2 cellular contexts compared by ENCODE assay signal in the genomic region with DNA sequence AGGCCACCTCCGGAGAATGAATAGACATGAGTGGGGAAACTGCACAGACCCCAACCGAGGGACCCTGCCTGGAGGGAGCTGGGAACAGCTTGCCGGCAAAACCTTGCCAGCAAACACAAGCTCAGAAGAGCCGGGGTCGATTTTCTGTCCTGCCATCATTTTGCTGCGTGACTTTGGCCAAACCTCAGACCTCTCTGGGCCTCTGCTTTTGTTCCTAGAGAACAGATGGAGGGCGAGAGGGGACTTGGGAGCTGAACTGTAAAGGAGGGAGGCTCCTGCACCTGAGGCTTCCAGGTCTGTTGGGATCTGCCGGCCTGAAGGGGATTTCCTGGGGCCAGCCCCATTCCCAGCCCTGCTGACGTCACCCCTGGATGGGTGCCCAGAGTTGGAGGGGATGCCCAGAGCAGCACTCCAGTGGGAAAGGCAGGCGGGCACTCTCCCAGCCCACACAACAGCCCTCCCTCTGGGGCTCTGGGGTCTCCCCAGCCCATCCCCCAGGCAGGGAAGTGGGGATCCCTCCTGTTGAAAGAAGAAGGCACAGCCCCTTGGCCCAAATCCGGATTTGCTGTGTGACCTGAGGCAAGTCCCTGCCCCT.
TF ChIP-seq lines count a peak whose summit lies in the region.

No MANE protein-coding gene starts in this region.

TF ChIP-seq in HCT116, 20 proteins besides CTCF, POLR2A, EP300 and RAD21 (continued from another document):
- TF ChIP-seq, protein P1, sequence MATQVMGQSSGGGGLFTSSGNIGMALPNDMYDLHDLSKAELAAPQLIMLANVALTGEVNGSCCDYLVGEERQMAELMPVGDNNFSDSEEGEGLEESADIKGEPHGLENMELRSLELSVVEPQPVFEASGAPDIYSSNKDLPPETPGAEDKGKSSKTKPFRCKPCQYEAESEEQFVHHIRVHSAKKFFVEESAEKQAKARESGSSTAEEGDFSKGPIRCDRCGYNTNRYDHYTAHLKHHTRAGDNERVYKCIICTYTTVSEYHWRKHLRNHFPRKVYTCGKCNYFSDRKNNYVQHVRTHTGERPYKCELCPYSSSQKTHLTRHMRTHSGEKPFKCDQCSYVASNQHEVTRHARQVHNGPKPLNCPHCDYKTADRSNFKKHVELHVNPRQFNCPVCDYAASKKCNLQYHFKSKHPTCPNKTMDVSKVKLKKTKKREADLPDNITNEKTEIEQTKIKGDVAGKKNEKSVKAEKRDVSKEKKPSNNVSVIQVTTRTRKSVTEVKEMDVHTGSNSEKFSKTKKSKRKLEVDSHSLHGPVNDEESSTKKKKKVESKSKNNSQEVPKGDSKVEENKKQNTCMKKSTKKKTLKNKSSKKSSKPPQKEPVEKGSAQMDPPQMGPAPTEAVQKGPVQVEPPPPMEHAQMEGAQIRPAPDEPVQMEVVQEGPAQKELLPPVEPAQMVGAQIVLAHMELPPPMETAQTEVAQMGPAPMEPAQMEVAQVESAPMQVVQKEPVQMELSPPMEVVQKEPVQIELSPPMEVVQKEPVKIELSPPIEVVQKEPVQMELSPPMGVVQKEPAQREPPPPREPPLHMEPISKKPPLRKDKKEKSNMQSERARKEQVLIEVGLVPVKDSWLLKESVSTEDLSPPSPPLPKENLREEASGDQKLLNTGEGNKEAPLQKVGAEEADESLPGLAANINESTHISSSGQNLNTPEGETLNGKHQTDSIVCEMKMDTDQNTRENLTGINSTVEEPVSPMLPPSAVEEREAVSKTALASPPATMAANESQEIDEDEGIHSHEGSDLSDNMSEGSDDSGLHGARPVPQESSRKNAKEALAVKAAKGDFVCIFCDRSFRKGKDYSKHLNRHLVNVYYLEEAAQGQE (IDR thresholded peaks at IDR 0.05; ENCODE audit: low read depth): no peak
- TF ChIP-seq, protein P2, sequence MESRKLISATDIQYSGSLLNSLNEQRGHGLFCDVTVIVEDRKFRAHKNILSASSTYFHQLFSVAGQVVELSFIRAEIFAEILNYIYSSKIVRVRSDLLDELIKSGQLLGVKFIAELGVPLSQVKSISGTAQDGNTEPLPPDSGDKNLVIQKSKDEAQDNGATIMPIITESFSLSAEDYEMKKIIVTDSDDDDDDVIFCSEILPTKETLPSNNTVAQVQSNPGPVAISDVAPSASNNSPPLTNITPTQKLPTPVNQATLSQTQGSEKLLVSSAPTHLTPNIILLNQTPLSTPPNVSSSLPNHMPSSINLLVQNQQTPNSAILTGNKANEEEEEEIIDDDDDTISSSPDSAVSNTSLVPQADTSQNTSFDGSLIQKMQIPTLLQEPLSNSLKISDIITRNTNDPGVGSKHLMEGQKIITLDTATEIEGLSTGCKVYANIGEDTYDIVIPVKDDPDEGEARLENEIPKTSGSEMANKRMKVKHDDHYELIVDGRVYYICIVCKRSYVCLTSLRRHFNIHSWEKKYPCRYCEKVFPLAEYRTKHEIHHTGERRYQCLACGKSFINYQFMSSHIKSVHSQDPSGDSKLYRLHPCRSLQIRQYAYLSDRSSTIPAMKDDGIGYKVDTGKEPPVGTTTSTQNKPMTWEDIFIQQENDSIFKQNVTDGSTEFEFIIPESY (IDR thresholded peaks at IDR 0.05; ENCODE audit: extremely low read depth, insufficient replicate concordance, low read length): no peak
- no peak for TF ChIP-seq EZH2phosphoT487 (IDR thresholded peaks at IDR 0.05; ENCODE audit: borderline replicate concordance)
- TF ChIP-seq, protein P3, sequence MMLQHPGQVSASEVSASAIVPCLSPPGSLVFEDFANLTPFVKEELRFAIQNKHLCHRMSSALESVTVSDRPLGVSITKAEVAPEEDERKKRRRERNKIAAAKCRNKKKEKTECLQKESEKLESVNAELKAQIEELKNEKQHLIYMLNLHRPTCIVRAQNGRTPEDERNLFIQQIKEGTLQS (IDR thresholded peaks at IDR 0.05): no peak
- no peak for TF ChIP-seq ZNF274 (IDR thresholded peaks at IDR 0.05; ENCODE audit: low read depth, low read length)
- TF ChIP-seq FOSL1 (IDR thresholded peaks at IDR 0.05; ENCODE audit: low read depth): no peak
TF ChIP-seq in HCT116: peak in this region for 0.

TF ChIP-seq in WTC11, 78 proteins besides CTCF, POLR2A, EP300 and RAD21 (continued from another document):
- TF ChIP-seq, protein P4, sequence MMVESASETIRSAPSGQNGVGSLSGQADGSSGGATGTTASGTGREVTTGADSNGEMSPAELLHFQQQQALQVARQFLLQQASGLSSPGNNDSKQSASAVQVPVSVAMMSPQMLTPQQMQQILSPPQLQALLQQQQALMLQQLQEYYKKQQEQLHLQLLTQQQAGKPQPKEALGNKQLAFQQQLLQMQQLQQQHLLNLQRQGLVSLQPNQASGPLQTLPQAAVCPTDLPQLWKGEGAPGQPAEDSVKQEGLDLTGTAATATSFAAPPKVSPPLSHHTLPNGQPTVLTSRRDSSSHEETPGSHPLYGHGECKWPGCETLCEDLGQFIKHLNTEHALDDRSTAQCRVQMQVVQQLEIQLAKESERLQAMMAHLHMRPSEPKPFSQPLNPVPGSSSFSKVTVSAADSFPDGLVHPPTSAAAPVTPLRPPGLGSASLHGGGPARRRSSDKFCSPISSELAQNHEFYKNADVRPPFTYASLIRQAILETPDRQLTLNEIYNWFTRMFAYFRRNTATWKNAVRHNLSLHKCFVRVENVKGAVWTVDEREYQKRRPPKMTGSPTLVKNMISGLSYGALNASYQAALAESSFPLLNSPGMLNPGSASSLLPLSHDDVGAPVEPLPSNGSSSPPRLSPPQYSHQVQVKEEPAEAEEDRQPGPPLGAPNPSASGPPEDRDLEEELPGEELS (CRISPR knock-in tag; IDR thresholded peaks at IDR 0.05): no peak
- TF ChIP-seq ZNF416 (CRISPR knock-in tag; IDR thresholded peaks at IDR 0.05): no peak
- TF ChIP-seq, protein P5, sequence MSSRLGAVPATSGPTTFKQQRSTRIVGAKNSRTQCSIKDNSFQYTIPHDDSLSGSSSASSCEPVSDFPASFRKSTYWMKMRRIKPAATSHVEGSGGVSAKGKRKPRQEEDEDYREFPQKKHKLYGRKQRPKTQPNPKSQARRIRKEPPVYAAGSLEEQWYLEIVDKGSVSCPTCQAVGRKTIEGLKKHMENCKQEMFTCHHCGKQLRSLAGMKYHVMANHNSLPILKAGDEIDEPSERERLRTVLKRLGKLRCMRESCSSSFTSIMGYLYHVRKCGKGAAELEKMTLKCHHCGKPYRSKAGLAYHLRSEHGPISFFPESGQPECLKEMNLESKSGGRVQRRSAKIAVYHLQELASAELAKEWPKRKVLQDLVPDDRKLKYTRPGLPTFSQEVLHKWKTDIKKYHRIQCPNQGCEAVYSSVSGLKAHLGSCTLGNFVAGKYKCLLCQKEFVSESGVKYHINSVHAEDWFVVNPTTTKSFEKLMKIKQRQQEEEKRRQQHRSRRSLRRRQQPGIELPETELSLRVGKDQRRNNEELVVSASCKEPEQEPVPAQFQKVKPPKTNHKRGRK (CRISPR knock-in tag; IDR thresholded peaks at IDR 0.05; ENCODE audit: borderline replicate concordance): no peak
- TF ChIP-seq ELF4 (CRISPR knock-in tag; IDR thresholded peaks at IDR 0.05; ENCODE audit: low read depth): no peak
- TF ChIP-seq, protein P6, sequence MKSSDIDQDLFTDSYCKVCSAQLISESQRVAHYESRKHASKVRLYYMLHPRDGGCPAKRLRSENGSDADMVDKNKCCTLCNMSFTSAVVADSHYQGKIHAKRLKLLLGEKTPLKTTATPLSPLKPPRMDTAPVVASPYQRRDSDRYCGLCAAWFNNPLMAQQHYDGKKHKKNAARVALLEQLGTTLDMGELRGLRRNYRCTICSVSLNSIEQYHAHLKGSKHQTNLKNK (CRISPR knock-in tag; IDR thresholded peaks at IDR 0.05): no peak
- no peak for TF ChIP-seq FOXK1 (CRISPR knock-in tag; IDR thresholded peaks at IDR 0.05)
- TF ChIP-seq ZNF219 (CRISPR knock-in tag; IDR thresholded peaks at IDR 0.05; ENCODE audit: borderline replicate concordance): no peak
